Comparison of ENCODE assay signal across 20 cellular contexts in genomic region chr16:12043953-12044352, GRCh38.
"Had no signal": no experiment of that assay in that cellular context is flagged by ENCODE, and none has a peak within 500 bp of the region (broad histone marks: within the 10 kb centered on the region; RNA-seq: fewer than 3 reads in every experiment).

No MANE protein-coding gene starts in this region.

- H3K27me3 Mint-ChIP-seq: activated CD4-positive, alpha-beta memory T cell treated with anti-CD3 and anti-CD28 coated beads for 36 hours; activated naive CD8-positive, alpha-beta T cell treated with anti-CD3 and anti-CD28 coated beads, Interleukin-2, amount 10 ng/mL, durations not matched to agents 7 days and 5 days; T-helper 17 cell had no signal

- H3K4me3 ChIP-seq: heart left ventricle, lung, prostate gland, thoracic aorta, upper lobe of left lung had no signal

- H3K27me3 ChIP-seq: heart left ventricle, upper lobe of left lung had no signal

- H3K36me3 Mint-ChIP-seq: natural killer cell had no signal

- H3K4me1 Mint-ChIP-seq: activated naive CD8-positive, alpha-beta T cell treated with anti-CD3 and anti-CD28 coated beads, Interleukin-2, amount 10 ng/mL, durations not matched to agents 7 days and 5 days; mesothelial cell of epicardium; natural killer cell; T-helper 17 cell had no signal

- DNase-seq: activated CD4-positive, alpha-beta memory T cell treated with anti-CD3 and anti-CD28 coated beads for 36 hours; activated CD4-positive, alpha-beta T cell treated with anti-CD3 and anti-CD28 coated beads for 48 hours; activated naive CD4-positive, alpha-beta T cell treated with anti-CD3 and anti-CD28 coated beads for 36 hours; activated naive CD8-positive, alpha-beta T cell treated with anti-CD3 and anti-CD28 coated beads, Interleukin-2, amount 10 ng/mL, durations not matched to agents 7 days and 5 days; activated T-cell treated with anti-CD3 and anti-CD28 coated beads, Interleukin-2, amount 50 U/mL, for 48 hours; amniotic stem cell; cortex of kidney; heart left ventricle; natural killer cell; stimulated activated CD4-positive, alpha-beta T cell treated with anti-CD3 and anti-CD28 coated beads, Interleukin-12 subunit alpha, Interleukin-12 subunit beta, amount 100 ng/mL, for 4 hours; stimulated activated naive CD4-positive, alpha-beta T cell; SW 1271; T-helper 17 cell had no signal

- H3K27ac Mint-ChIP-seq: activated CD4-positive, alpha-beta memory T cell treated with anti-CD3 and anti-CD28 coated beads for 36 hours; activated naive CD4-positive, alpha-beta T cell treated with anti-CD3 and anti-CD28 coated beads for 36 hours; activated naive CD8-positive, alpha-beta T cell treated with anti-CD3 and anti-CD28 coated beads, Interleukin-2, amount 10 ng/mL, durations not matched to agents 7 days and 5 days; mesothelial cell of epicardium; natural killer cell; T-helper 17 cell had no signal

- H3K36me3 ChIP-seq: prostate gland had no signal

- H3K4me3 Mint-ChIP-seq: activated CD4-positive, alpha-beta memory T cell treated with anti-CD3 and anti-CD28 coated beads for 36 hours; activated naive CD4-positive, alpha-beta T cell treated with anti-CD3 and anti-CD28 coated beads for 36 hours; activated naive CD8-positive, alpha-beta T cell treated with anti-CD3 and anti-CD28 coated beads, Interleukin-2, amount 10 ng/mL, durations not matched to agents 7 days and 5 days; mesothelial cell of epicardium; natural killer cell; T-helper 17 cell had no signal

- FAIRE-seq: islet of Langerhans had no signal

- H3K9me3 ChIP-seq: heart left ventricle, prostate gland, thoracic aorta, upper lobe of left lung had no signal

- ATAC-seq: natural killer cell, T-helper 17 cell had no signal

- H3K9me3 Mint-ChIP-seq: activated naive CD4-positive, alpha-beta T cell treated with anti-CD3 and anti-CD28 coated beads for 36 hours; activated naive CD8-positive, alpha-beta T cell treated with anti-CD3 and anti-CD28 coated beads, Interleukin-2, amount 10 ng/mL, durations not matched to agents 7 days and 5 days; mesothelial cell of epicardium had no signal

- H3K27ac ChIP-seq: epithelial cell of prostate, prostate gland, thoracic aorta had no signal

- H3K4me1 ChIP-seq: prostate gland had no signal
